In genomic region chr19:5790573-5791520, GRCh38 we compare ENCODE assay signal across 8 cellular contexts. TPM values are rescaled to one million over a fixed set of nuclear protein-coding genes. Genes with fewer than 3 reads are reported as not detected.
DNase-seq lines count a peak whose midpoint lies in the region; ATAC-seq and TF ChIP-seq lines count a peak whose summit lies in the region.

TSS of gene DUS3L (minus strand) at chr19:5791163. CDS start at chr19:5791141, 22 bp downstream.

- no peaks in the 10 kb centered on the region for H3K9me3 ChIP-seq in upper lobe of right lung

- H3K36me3 ChIP-seq in upper lobe of right lung, result peaks cover 42% of the 10 kb centered on the region

- ATAC-seq in HG02884 (IDR thresholded peaks at IDR 0.05; ENCODE audit: unreplicated experiment) (peak; percentile 82), left cardiac atrium (peak; percentile 97 to 98), upper lobe of right lung (peak; percentile 97)

- TF ChIP-seq CTCF in GM13977 (IDR thresholded peaks at IDR 0.05; ENCODE audit: extremely low read depth, insufficient read depth, missing control alignments) (no peak), upper lobe of right lung (IDR thresholded peaks at IDR 0.05) (no peak)

- H3K4me3 ChIP-seq in upper lobe of right lung, result peak within 1 kb of the TSS; percentile 85

- H3K27me3 Mint-ChIP-seq in T-helper 1 cell treated with Interleukin-12 subunit alpha and Interleukin-12 subunit beta and Interleukin-4 antibody, amounts not matched to agents 30 μg/mL and 1 μg/mL, for 36 hours (ENCODE audit: low read depth), result no peaks in the 10 kb centered on the region

- peak within 1 kb of the TSS; percentile 100 for H3K27ac Mint-ChIP-seq in T-helper 1 cell treated with Interleukin-12 subunit alpha and Interleukin-12 subunit beta and Interleukin-4 antibody, amounts not matched to agents 30 μg/mL and 1 μg/mL, for 36 hours

- peaks cover 7% of the 10 kb centered on the region for H3K4me1 Mint-ChIP-seq in T-helper 1 cell treated with Interleukin-12 subunit alpha and Interleukin-12 subunit beta and Interleukin-4 antibody, amounts not matched to agents 30 μg/mL and 1 μg/mL, for 36 hours (ENCODE audit: low read depth)

- H3K27ac ChIP-seq in upper lobe of right lung, result peak within 1 kb of the TSS; percentile 99

- intact Hi-C loops in left cardiac atrium (cut with DNase I) (no loop called here), posterior vena cava (cut with DNase I) (no loop called here), upper lobe of right lung (cut with DNase I) (no loop called here)

- no peaks in the 10 kb centered on the region for H3K9me3 Mint-ChIP-seq in T-helper 1 cell treated with Interleukin-12 subunit alpha and Interleukin-12 subunit beta and Interleukin-4 antibody, amounts not matched to agents 30 μg/mL and 1 μg/mL, for 36 hours

- H3K4me1 ChIP-seq in upper lobe of right lung, result peaks cover 6% of the 10 kb centered on the region

- no peaks in the 10 kb centered on the region for H3K27me3 ChIP-seq in upper lobe of right lung

- DNase-seq in GM13977 (ENCODE audit: low spot score), result peak; percentile 99
- peak; percentile 93 for DNase-seq in NCI-H1694 (lab: John Stamatoyannopoulos, UW)
- DNase-seq in amniotic stem cell (lab: John Stamatoyannopoulos, UW), result peak; percentile 93
- DNase-seq in left cardiac atrium, result peak; percentile 97
- peak; percentile 99 for DNase-seq in posterior vena cava (ENCODE audit: low spot score)
- DNase-seq in upper lobe of right lung, result peak; percentile 98

- in situ Hi-C loops in GM13977 (cut with MboI; ENCODE audit: low pct_unique_long_range_greater_than_20kb, low sequenced_read_pairs, unreplicated experiment), result no loop called here

- H3K4me3 Mint-ChIP-seq in T-helper 1 cell treated with Interleukin-12 subunit alpha and Interleukin-12 subunit beta and Interleukin-4 antibody, amounts not matched to agents 30 μg/mL and 1 μg/mL, for 36 hours, result peak within 1 kb of the TSS; percentile 99

- peaks cover 24% of the 10 kb centered on the region for H3K36me3 Mint-ChIP-seq in T-helper 1 cell treated with Interleukin-12 subunit alpha and Interleukin-12 subunit beta and Interleukin-4 antibody, amounts not matched to agents 30 μg/mL and 1 μg/mL, for 36 hours (ENCODE audit: low read depth)

RNA-seq across cellular contexts. Expression of gene DUS3L, which starts in this region (rescaled TPM):
- total RNA-seq in left cardiac atrium, result 10 to 100 TPM; 15.3 to 28.2 TPM
- total RNA-seq in posterior vena cava, result 10 to 100 TPM; 19.1 to 27.6 TPM
- 26.8 TPM for total RNA-seq in upper lobe of right lung

Comparison
In these comparisons a context has a peak if more than half of its experiments do, and no peak if none do; other contexts are left out.
1. Peak in every context shown above with its lines: DNase-seq, ATAC-seq, H3K4me3 ChIP-seq and H3K27ac ChIP-seq.